ENCODE assay signal across 17 cellular contexts in the genomic region with DNA sequence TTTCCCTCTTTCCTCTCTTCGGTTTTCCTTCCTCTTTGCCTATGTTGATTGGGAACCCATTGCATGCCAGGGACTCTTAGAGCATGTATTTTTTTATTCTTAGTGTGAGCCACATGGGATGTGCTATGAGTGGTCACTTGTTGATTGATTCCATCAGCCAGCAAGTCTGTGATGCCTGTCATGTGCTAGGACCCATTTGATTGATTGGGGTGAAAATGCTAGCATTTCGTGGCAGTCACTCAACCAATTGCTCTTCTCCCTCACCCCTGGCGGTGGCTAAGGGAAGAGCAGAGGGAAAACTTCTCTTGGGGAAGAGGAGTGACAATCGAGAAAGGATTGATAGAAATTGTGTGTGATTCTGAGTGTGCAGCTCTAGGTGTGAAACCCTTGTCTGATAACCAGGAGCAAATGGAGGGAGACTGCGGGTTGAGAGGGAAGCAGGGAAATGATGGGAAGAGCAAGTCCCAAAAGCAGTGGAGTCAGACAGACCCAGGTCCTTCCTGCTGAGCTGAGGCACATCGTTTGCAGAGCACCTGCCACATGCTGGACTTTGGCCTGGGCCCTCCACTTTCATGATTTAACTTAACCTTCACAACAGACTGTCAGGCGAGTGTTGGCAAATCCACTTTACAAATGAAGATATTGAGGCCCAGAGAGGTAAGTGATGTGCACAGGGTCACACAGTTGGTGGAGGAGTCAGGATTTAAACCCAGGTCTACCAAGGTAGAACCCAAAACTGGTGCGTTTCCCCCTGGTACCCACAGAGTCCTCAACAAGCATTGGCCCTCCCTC. TPM values are rescaled to one million over a fixed set of nuclear protein-coding genes. Genes with fewer than 3 reads are reported as not detected.
DNase-seq lines count a peak whose midpoint lies in the region; ATAC-seq and TF ChIP-seq lines count a peak whose summit lies in the region.
"Had no signal": no experiment of that assay in that cellular context is flagged by ENCODE, and none has a peak within 500 bp of the region (broad histone marks: within the 10 kb centered on the region; RNA-seq: fewer than 3 reads in every experiment).

No MANE protein-coding gene starts in this region.

- intact Hi-C loops in Panc1 (cut with micrococcal nuclease; ENCODE audit: unreplicated experiment), result no loop called here

- ATAC-seq in Panc1 (no peak), GM19463 (IDR thresholded peaks at IDR 0.05; ENCODE audit: unreplicated experiment) (no peak)
- ATAC-seq: left ventricle myocardium superior had no signal

- DNase-seq in NCI-H82 (lab: John Stamatoyannopoulos, UW), result peak; percentile 9
- no peak for DNase-seq in NCI-H82 treated with DMSO at 0.1 percent for 48 hours (lab: John Stamatoyannopoulos, UW; ENCODE audit: unreplicated experiment)
- DNase-seq in Panc1 (ENCODE audit: low read depth, low spot score), result no peak
- no peak for DNase-seq in fibroblast of pulmonary artery (ENCODE audit: low read depth)
- no peak for DNase-seq in smooth muscle cell (lab: John Stamatoyannopoulos, UW; ENCODE audit: unreplicated experiment)
- no peak for DNase-seq in effector CD8-positive, alpha-beta T cell (lab: John Stamatoyannopoulos, UW)
- DNase-seq in GDM1 (lab: John Stamatoyannopoulos, UW), result no peak
- DNase-seq: 8988T; activated CD4-positive, CD25-positive, alpha-beta regulatory T cell; activated T-cell treated with anti-CD3 and anti-CD28 coated beads, Interleukin-2, amount 50 U/mL, for 48 hours; central memory CD4-positive, alpha-beta T cell; KBM-7; left ventricle myocardium superior; ovary; Right ventricle myocardium superior; stimulated activated CD4-positive, alpha-beta T cell treated with anti-CD3 and anti-CD28 coated beads, Interleukin-2, amount 100 ng/mL, for 24 hours had no signal

- H3K9me3 ChIP-seq in Panc1 (ENCODE audit: control insufficient read depth, insufficient read depth, low read depth, low read length), result no peaks in the 10 kb centered on the region
- no peaks in the 10 kb centered on the region for H3K9me3 ChIP-seq in smooth muscle cell (replicated peaks; ENCODE audit: low read depth)
- H3K9me3 ChIP-seq: ovary had no signal

- no peaks in the 10 kb centered on the region for H3K79me2 ChIP-seq in smooth muscle cell (ENCODE audit: low read depth)

- CTCF ChIA-PET in Panc1 (lab: Charles Lee), result no interaction called here

- H3K27ac ChIP-seq in Panc1 (ENCODE audit: low read length), result no peak overlapping the region
- no peak overlapping the region for H3K27ac ChIP-seq in smooth muscle cell (ENCODE audit: low read depth)
- H3K27ac ChIP-seq: ovary had no signal

- 50% methylated on average over 8 of the region's 8 CpGs for WGBS in smooth muscle cell (ENCODE audit: low lambda C conversion rate)

- H3K9ac ChIP-seq in smooth muscle cell (ENCODE audit: low read depth), result no peak overlapping the region

- in situ Hi-C loops in Panc1 (cut with HindIII; ENCODE audit: low pct_unique_long_range_greater_than_20kb, low sequenced_read_pairs), result no loop called here

- no peaks in the 10 kb centered on the region for H4K20me1 ChIP-seq in smooth muscle cell (ENCODE audit: low read depth)

- no peaks in the 10 kb centered on the region for H3K36me3 ChIP-seq in Panc1 (ENCODE audit: control insufficient read depth, insufficient read depth, low read length)
- no peaks in the 10 kb centered on the region for H3K36me3 ChIP-seq in smooth muscle cell (ENCODE audit: low read depth)
- H3K36me3 ChIP-seq: ovary had no signal

- H3K27me3 ChIP-seq in Panc1 (ENCODE audit: control insufficient read depth, insufficient read depth, low read length) (peaks cover 2% of the 10 kb centered on the region), smooth muscle cell (ENCODE audit: low read depth) (peaks cover 4% of the 10 kb centered on the region)
- H3K27me3 ChIP-seq: ovary had no signal

- no peak overlapping the region for H3K4me2 ChIP-seq in smooth muscle cell

- H2AFZ ChIP-seq in smooth muscle cell (ENCODE audit: low read depth), result no peak overlapping the region

- H3K4me1 ChIP-seq in Panc1 (ENCODE audit: control insufficient read depth, insufficient read depth, low read length) (no peaks in the 10 kb centered on the region), smooth muscle cell (ENCODE audit: low read depth) (no peaks in the 10 kb centered on the region)

- POLR2A ChIA-PET in Panc1 (lab: Charles Lee), result no interaction called here

- TF ChIP-seq CTCF in Panc1 (IDR thresholded peaks at IDR 0.05), result peak; percentile 50
- peak; percentile 37 for TF ChIP-seq CTCF in fibroblast of pulmonary artery (IDR thresholded peaks at IDR 0.05; ENCODE audit: low read length, missing control alignments)
- peak; percentile 36 for TF ChIP-seq CTCF in smooth muscle cell (IDR thresholded peaks at IDR 0.05; ENCODE audit: borderline replicate concordance, insufficient read depth, poor library complexity, severe bottlenecking)

- H3F3A ChIP-seq in smooth muscle cell (ENCODE audit: low read depth), result no peaks in the 10 kb centered on the region

- H3K4me3 ChIP-seq in Panc1 (ENCODE audit: low read depth in 2 of 2, low read length in 2 of 2), result no peak overlapping the region
- no peak overlapping the region for H3K4me3 ChIP-seq in fibroblast of pulmonary artery (replicated peaks; ENCODE audit: low read depth, low read length)
- no peak overlapping the region for H3K4me3 ChIP-seq in smooth muscle cell
- H3K4me3 ChIP-seq: ovary had no signal

- no TSS peak for BruUV-seq in Panc1 (replicated peaks; lab: Mats Ljungman, UMichigan)

RNA-seq across cellular contexts. Expression of a gene that starts 40.0 kb away (rescaled TPM):
- total RNA-seq in Panc1 (2021; ENCODE audit: unreplicated experiment), result not detected
- polyA plus RNA-seq in Panc1 (2012; ENCODE audit: insufficient read length), result not detected
- not detected in 2 replicates for total RNA-seq in smooth muscle cell
- not detected in 2 replicates for polyA plus RNA-seq in smooth muscle cell
- total RNA-seq: left ventricle myocardium superior, Right ventricle myocardium superior had no signal
